ENCODE assay signal across 9 cellular contexts in the genomic region with DNA sequence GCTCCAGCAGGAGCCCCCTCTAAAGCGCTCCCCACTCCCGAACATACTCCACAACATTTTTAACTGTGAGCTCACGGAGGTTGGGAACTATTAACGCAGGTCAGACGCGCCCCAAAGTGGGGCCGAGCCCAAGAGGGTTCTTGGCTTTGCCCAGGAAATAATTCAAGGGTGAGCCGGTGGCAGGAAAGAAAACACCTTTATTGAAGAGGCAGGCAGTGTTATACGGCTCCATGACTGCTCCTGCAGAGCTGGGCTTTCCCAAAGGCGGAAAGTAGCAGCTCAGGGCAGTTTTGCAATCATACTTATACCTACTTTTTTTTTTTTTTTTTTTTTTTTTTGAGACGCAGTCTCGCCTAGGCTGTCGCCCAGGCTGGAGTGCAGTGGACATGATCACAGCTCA.
"Had no signal": no experiment of that assay in that cellular context is flagged by ENCODE, and none has a peak within 500 bp of the region (broad histone marks: within the 10 kb centered on the region; RNA-seq: fewer than 3 reads in every experiment).

No MANE protein-coding gene starts in this region.

- H3K27me3 Mint-ChIP-seq: activated naive CD8-positive, alpha-beta T cell; type B pancreatic cell had no signal

- DNase-seq: activated CD4-positive, CD25-positive, alpha-beta regulatory T cell treated with anti-CD3 and anti-CD28 coated beads, Interleukin-2, amount 50 U/mL, for 72 hours; brain microvascular endothelial cell; dermis blood vessel endothelial cell; hippocampal formation; mammary epithelial cell; T-helper 2 cell had no signal

- H3K27ac ChIP-seq: brain microvascular endothelial cell had no signal

- H3K9me3 Mint-ChIP-seq: type B pancreatic cell had no signal

- H3K27me3 ChIP-seq: brain microvascular endothelial cell had no signal

- FAIRE-seq: small intestine had no signal

- H3K4me3 Mint-ChIP-seq: activated naive CD8-positive, alpha-beta T cell had no signal

- H3K27ac Mint-ChIP-seq: activated naive CD8-positive, alpha-beta T cell had no signal

- H3K36me3 ChIP-seq: brain microvascular endothelial cell had no signal
